ENCODE assay signal across 2 cellular contexts in the genomic region with DNA sequence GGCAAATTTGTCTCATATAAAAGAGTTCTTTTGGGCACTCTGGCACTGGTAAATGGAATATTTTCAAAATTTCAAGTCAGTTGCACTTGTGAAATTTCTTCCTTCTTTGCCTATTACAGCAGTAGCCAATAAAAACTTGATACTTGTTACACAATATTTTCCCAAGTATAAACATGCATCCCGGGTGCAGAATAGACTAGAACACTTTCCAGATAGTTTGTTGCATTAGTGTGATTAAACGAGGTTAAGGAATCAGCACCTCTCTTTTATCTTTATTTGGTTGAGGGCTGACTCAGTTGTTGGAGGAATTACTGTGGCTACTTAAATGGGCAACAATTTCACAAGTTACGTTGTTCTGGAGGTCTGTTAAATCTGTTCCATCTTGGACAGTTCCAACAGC.
A peak's percentile ranks its signal among the peaks of the same experiment; 100 is the strongest.
TF ChIP-seq lines count a peak whose summit lies in the region.

No MANE protein-coding gene starts in this region.

TF ChIP-seq in HEK293, 187 proteins besides CTCF, POLR2A, EP300 and RAD21 (continued from another document):
- TF ChIP-seq, protein P1, sequence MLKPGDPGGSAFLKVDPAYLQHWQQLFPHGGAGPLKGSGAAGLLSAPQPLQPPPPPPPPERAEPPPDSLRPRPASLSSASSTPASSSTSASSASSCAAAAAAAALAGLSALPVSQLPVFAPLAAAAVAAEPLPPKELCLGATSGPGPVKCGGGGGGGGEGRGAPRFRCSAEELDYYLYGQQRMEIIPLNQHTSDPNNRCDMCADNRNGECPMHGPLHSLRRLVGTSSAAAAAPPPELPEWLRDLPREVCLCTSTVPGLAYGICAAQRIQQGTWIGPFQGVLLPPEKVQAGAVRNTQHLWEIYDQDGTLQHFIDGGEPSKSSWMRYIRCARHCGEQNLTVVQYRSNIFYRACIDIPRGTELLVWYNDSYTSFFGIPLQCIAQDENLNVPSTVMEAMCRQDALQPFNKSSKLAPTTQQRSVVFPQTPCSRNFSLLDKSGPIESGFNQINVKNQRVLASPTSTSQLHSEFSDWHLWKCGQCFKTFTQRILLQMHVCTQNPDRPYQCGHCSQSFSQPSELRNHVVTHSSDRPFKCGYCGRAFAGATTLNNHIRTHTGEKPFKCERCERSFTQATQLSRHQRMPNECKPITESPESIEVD (tag by site-specific recombination; IDR thresholded peaks at IDR 0.05): peak; percentile 16; the same call in 1 of the 2 replicates
- TF ChIP-seq, protein P2, sequence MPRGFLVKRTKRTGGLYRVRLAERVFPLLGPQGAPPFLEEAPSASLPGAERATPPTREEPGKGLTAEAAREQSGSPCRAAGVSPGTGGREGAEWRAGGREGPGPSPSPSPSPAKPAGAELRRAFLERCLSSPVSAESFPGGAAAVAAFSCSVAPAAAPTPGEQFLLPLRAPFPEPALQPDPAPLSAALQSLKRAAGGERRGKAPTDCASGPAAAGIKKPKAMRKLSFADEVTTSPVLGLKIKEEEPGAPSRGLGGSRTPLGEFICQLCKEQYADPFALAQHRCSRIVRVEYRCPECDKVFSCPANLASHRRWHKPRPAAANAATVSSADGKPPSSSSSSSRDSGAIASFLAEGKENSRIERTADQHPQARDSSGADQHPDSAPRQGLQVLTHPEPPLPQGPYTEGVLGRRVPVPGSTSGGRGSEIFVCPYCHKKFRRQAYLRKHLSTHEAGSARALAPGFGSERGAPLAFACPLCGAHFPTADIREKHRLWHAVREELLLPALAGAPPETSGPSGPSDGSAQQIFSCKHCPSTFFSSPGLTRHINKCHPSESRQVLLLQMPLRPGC (tag by site-specific recombination; IDR thresholded peaks at IDR 0.05): no peak

TF ChIP-seq in GM12878, 131 proteins besides CTCF, POLR2A, EP300 and RAD21 (continued from another document):
- TF ChIP-seq ETV6 (conservative IDR thresholded peaks at IDR 0.05 in 1 of 2, IDR thresholded peaks at IDR 0.05 in 1 of 2; ENCODE audit: borderline replicate concordance in 1 of 2, low read depth in 1 of 2) (no peak), MTA2 (IDR thresholded peaks at IDR 0.05; ENCODE audit: low read depth) (no peak), RBBP5 (conservative IDR thresholded peaks at IDR 0.05) (no peak)
- TF ChIP-seq, protein P3, sequence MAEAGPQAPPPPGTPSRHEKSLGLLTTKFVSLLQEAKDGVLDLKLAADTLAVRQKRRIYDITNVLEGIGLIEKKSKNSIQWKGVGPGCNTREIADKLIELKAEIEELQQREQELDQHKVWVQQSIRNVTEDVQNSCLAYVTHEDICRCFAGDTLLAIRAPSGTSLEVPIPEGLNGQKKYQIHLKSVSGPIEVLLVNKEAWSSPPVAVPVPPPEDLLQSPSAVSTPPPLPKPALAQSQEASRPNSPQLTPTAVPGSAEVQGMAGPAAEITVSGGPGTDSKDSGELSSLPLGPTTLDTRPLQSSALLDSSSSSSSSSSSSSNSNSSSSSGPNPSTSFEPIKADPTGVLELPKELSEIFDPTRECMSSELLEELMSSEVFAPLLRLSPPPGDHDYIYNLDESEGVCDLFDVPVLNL (IDR thresholded peaks at IDR 0.05; ENCODE audit: low read depth, low read length): no peak
